Comparison of ENCODE assay signal across 9 cellular contexts in genomic region chr4:26288308-26288982, GRCh38. TPM values are rescaled to one million over a fixed set of nuclear protein-coding genes. Genes with fewer than 3 reads are reported as not detected.
A peak's percentile ranks its signal among the peaks of the same experiment; 100 is the strongest.
DNase-seq lines count a peak whose midpoint lies in the region; ATAC-seq and TF ChIP-seq lines count a peak whose summit lies in the region.
"Had no signal": no experiment of that assay in that cellular context is flagged by ENCODE, and none has a peak within 500 bp of the region (broad histone marks: within the 10 kb centered on the region; RNA-seq: fewer than 3 reads in every experiment).

No MANE protein-coding gene starts in this region.

- TF ChIP-seq CTCF in cardiac fibroblast (IDR thresholded peaks at IDR 0.05; ENCODE audit: low read depth, low read length), result no peak

- H3K4me3 ChIP-seq in cardiac fibroblast (replicated peaks in 1 of 2; ENCODE audit: low read depth in 2 of 2, low read length in 2 of 2), result no peak overlapping the region
- no peak overlapping the region for H3K4me3 ChIP-seq in skin epidermis

- peak; percentile 29 for DNase-seq in DMS53 (lab: John Stamatoyannopoulos, UW)
- DNase-seq in DMS53 treated with DMSO at 0.1 percent for 48 hours (lab: John Stamatoyannopoulos, UW; ENCODE audit: unreplicated experiment), result no peak
- peak; percentile 67 for DNase-seq in LHCN-M2 (ENCODE audit: low read depth)
- DNase-seq in cardiac fibroblast (ENCODE audit: low read depth in 2 of 2), result peak; percentile 10 to 77
- no peak for DNase-seq in NCI-H187 (lab: John Stamatoyannopoulos, UW)
- DNase-seq in amygdala (lab: John Stamatoyannopoulos, UW), result no peak

- peak; percentile 72 for ATAC-seq in GM21825 (IDR thresholded peaks at IDR 0.05; ENCODE audit: unreplicated experiment)

- H3K27ac ChIP-seq in skin epidermis, result peak overlapping the region in 16 of 21 experiments; percentile 9 to 80 (median 50)
- H3K27ac ChIP-seq: 22Rv1 had no signal

RNA-seq across cellular contexts. Expression of gene RBPJ, which starts 32.4 kb away (rescaled TPM):
- 104 and 133 TPM in 2 replicates for total RNA-seq in LHCN-M2 (2014; rRNA removed)
- 28.0 TPM for polyA plus RNA-seq in LHCN-M2 (2012)

Comparison
In these comparisons a context has a peak if more than half of its experiments do, and no peak if none do; other contexts are left out.
1. DNase-seq: peak in DMS53 (single experiment), LHCN-M2 (single experiment) and cardiac fibroblast (2 of 2); none in DMS53 treated with DMSO at 0.1 percent for 48 hours (single experiment), NCI-H187 (0 of 2) and amygdala (0 of 56).